In the genomic region with DNA sequence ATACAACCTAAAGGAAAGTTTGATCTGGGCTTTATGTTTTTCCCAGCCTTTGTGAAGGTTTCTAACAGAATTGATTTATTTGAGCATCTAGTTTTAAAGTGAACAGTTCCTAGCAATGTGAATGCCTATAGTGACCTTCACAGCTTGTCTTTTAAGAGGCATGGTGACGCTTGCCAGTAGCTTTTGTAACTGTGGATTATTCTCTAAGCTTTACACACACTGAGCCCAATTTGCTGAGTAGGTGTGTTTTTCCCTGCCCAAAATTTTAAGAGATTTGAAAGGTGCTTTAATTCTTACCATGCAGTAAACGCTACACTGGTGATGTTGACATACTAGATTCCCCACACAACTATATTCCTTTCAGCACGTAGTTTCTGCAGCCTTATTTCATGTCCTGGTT, we compare ENCODE assay signal across 18 cellular contexts.
DNase-seq lines count a peak whose midpoint lies in the region; ATAC-seq, FAIRE-seq and TF ChIP-seq lines count a peak whose summit lies in the region.
"Had no signal": no experiment of that assay in that cellular context is flagged by ENCODE, and none has a peak within 500 bp of the region (broad histone marks: within the 10 kb centered on the region; RNA-seq: fewer than 3 reads in every experiment).

No MANE protein-coding gene starts in this region.

- H3K27me3 Mint-ChIP-seq in immature natural killer cell (ENCODE audit: low read depth in 3 of 3), result peaks cover 2 to 6% (median 6%) of the 10 kb centered on the region in 3 donors
- H3K27me3 Mint-ChIP-seq: B cell; CD4-positive, alpha-beta T cell had no signal

- peak overlapping the region; percentile 32; the same call in 1 of the 2 replicates for H4K91ac ChIP-seq in IMR-90 (ENCODE audit: insufficient read depth, low read depth, low read length)

- H3K27me3 ChIP-seq in IMR-90 (ENCODE audit: control insufficient read depth, insufficient read depth, low read length), result no peaks in the 10 kb centered on the region
- H3K27me3 ChIP-seq in K562 (ENCODE audit: control insufficient read depth in 2 of 2, insufficient read depth in 2 of 2, low read length in 2 of 2), result no peaks in the 10 kb centered on the region
- no peaks in the 10 kb centered on the region for H3K27me3 ChIP-seq in smooth muscle cell (ENCODE audit: low read depth)
- H3K27me3 ChIP-seq in aorta (ENCODE audit: control insufficient read depth in 1 of 2, insufficient read depth in 2 of 2, low read length in 1 of 2), result no peaks in the 10 kb centered on the region

- H2AK5ac ChIP-seq in IMR-90 (ENCODE audit: low read depth, low read length), result peak overlapping the region; percentile 70

- H2BK20ac ChIP-seq in IMR-90 (ENCODE audit: low read depth, low read length), result peak overlapping the region; percentile 57

- DNase-seq in Right ventricle myocardium superior, result no peak
- no peak for DNase-seq in Right ventricle myocardium inferior (ENCODE audit: missing footprints)
- DNase-seq in IMR-90, result no peak
- DNase-seq in K562 (ENCODE audit: extremely low read depth in 1 of 4, low spot score in 3 of 4), result no peak
- no peak for DNase-seq in smooth muscle cell (lab: John Stamatoyannopoulos, UW; ENCODE audit: unreplicated experiment)
- no peak for DNase-seq in immature natural killer cell
- no peak for DNase-seq in aorta
- DNase-seq: C1 segment of cervical spinal cord; Calu3; CD4-positive, alpha-beta T cell; DMS 273 treated with DMSO at 0.1 percent for 48 hours; GM23248 had no signal

- H3K27ac Mint-ChIP-seq in immature natural killer cell, result no peak overlapping the region
- H3K27ac Mint-ChIP-seq: B cell; CD4-positive, alpha-beta T cell had no signal

- H3K56ac ChIP-seq in IMR-90 (ENCODE audit: extremely low read depth, insufficient read depth, low read length), result no peak overlapping the region

- H3K79me2 ChIP-seq in K562 (ENCODE audit: control insufficient read depth, insufficient read depth, low read length) (no peaks in the 10 kb centered on the region), smooth muscle cell (ENCODE audit: low read depth) (no peaks in the 10 kb centered on the region)

- CTCF ChIA-PET in IMR-90 (lab: Yijun Ruan, JAX) (no interaction called here), K562 (lab: Yijun Ruan, JAX; ENCODE audit: low intra/inter-chr PET ratio) (interaction anchor here (0.6 kb wide), 1 partner anchor 321 kb away, joined by 3 read pairs; no protein-coding TSS in a partner anchor)

- H3K27ac ChIP-seq in IMR-90 (ENCODE audit: insufficient read depth, low read length) (no peak overlapping the region), K562 (ENCODE audit: extremely low read depth, low read depth, low read length) (no peak overlapping the region), smooth muscle cell (ENCODE audit: low read depth) (no peak overlapping the region), aorta (ENCODE audit: low read depth in 1 of 2, low read length in 2 of 2) (no peak overlapping the region)
- H3K27ac ChIP-seq: GM23248, HL-60 had no signal

- H3K36me3 Mint-ChIP-seq in immature natural killer cell, result no peaks in the 10 kb centered on the region

- dilution Hi-C loops in IMR-90 (cut with HindIII; ENCODE audit: low sequenced_read_pairs, unreplicated experiment), result no loop called here

- H2BK5ac ChIP-seq in IMR-90 (ENCODE audit: low read depth, low read length, poor library complexity, severe bottlenecking), result no peak overlapping the region

- POLR2A ChIA-PET in IMR-90 (lab: Charles Lee; ENCODE audit: unreplicated experiment) (no interaction called here), K562 (lab: Yijun Ruan, JAX) (no interaction called here)

- peak overlapping the region; percentile 16 for H2BK120ac ChIP-seq in IMR-90 (ENCODE audit: low read depth, low read length)

- no peak overlapping the region for H3K4me3 ChIP-seq in IMR-90 (ENCODE audit: insufficient read depth, low read depth, low read length)
- no peak overlapping the region for H3K4me3 ChIP-seq in K562
- H3K4me3 ChIP-seq in smooth muscle cell, result no peak overlapping the region
- H3K4me3 ChIP-seq in aorta (ENCODE audit: low read length in 2 of 2), result no peak overlapping the region
- H3K4me3 ChIP-seq: GM12878, GM23248 had no signal

- TF ChIP-seq RAD21 in IMR-90 (IDR thresholded peaks at IDR 0.05; ENCODE audit: low read length), result no peak
- no peak for TF ChIP-seq RAD21 in K562 (CRISPR knock-in tag; conservative IDR thresholded peaks at IDR 0.05 in 1 of 2, IDR thresholded peaks at IDR 0.05 in 1 of 2)

- H3K79me1 ChIP-seq in IMR-90 (ENCODE audit: low read depth in 1 of 2, low read length in 2 of 2), result no peaks in the 10 kb centered on the region

- H2AK9ac ChIP-seq in IMR-90 (replicated peaks; ENCODE audit: low read depth, low read length, poor library complexity), result no peak overlapping the region

- no peak overlapping the region for H3K4me2 ChIP-seq in IMR-90 (ENCODE audit: low read depth, low read length)
- H3K4me2 ChIP-seq in K562 (ENCODE audit: insufficient read depth, low read length), result no peak overlapping the region
- H3K4me2 ChIP-seq in smooth muscle cell, result no peak overlapping the region

- TF ChIP-seq CTCF in IMR-90 (conservative IDR thresholded peaks at IDR 0.05; ENCODE audit: low read depth, low read length) (no peak), K562 (IDR thresholded peaks at IDR 0.05 in 2 of 3, conservative IDR thresholded peaks at IDR 0.05 in 1 of 3; ENCODE audit: insufficient read depth in 2 of 3, low read depth in 1 of 3, low read length in 3 of 3) (no peak), smooth muscle cell (IDR thresholded peaks at IDR 0.05; ENCODE audit: borderline replicate concordance, insufficient read depth, poor library complexity, severe bottlenecking) (no peak)

- no peak overlapping the region for H3K23ac ChIP-seq in IMR-90 (ENCODE audit: low read depth, low read length)

- H3F3A ChIP-seq in smooth muscle cell (ENCODE audit: low read depth), result no peaks in the 10 kb centered on the region

- no peak for FAIRE-seq in K562 (lab: Jason Lieb, UNC)
- FAIRE-seq: GM12878, GM18507, H54 had no signal

- 0 out of 4 replicates have a peak overlapping the region, but pooled peaks of 1 of the 2 experiments have one; percentile 22 for H4K8ac ChIP-seq in IMR-90 (ENCODE audit: low read depth in 2 of 2, low read length in 2 of 2)

- no peak overlapping the region; the same call in 2 of the 3 replicates for H2BK15ac ChIP-seq in IMR-90 (ENCODE audit: low read depth, low read length)

- H3K18ac ChIP-seq in IMR-90 (ENCODE audit: low read depth, low read length), result no peak overlapping the region

- H3K4me1 ChIP-seq in IMR-90 (ENCODE audit: control insufficient read depth, insufficient read depth, low read length), result peaks cover 1% of the 10 kb centered on the region; the same call in 1 of the 2 replicates
- no peaks in the 10 kb centered on the region for H3K4me1 ChIP-seq in K562 (replicated peaks in 1 of 2; ENCODE audit: control insufficient read depth in 2 of 2, insufficient read depth in 2 of 2, low read length in 2 of 2)
- H3K4me1 ChIP-seq in smooth muscle cell (ENCODE audit: low read depth), result no peaks in the 10 kb centered on the region
- H3K4me1 ChIP-seq in aorta (ENCODE audit: control insufficient read depth in 1 of 2, insufficient read depth in 2 of 2, low read length in 2 of 2), result peaks cover 0 to 1% of the 10 kb centered on the region in 2 donors

- 0 out of 2 replicates have a peak overlapping the region, but pooled peaks have one; percentile 48 for H3K14ac ChIP-seq in IMR-90 (replicated peaks; ENCODE audit: low read depth, low read length)

- WGBS in IMR-90 (ENCODE audit: extremely low coverage in 2 of 2, insufficient read length in 1 of 2), 2 experiments, result 100% methylated on average over 1 of the region's 3 CpGs; no CpG with 5 or more reads in 1 of the 2 experiments
- 0% methylated on average over 3 of the region's 3 CpGs for WGBS in K562 (ENCODE audit: insufficient coverage, low coverage, missing lambda C conversion rate)
- 72% methylated on average over 3 of the region's 3 CpGs for WGBS in smooth muscle cell (ENCODE audit: low lambda C conversion rate)
- WGBS in aorta, 2 donors, result 70 to 76% methylated on average over 3 of the region's 3 CpGs

- no peaks in the 10 kb centered on the region for H3K4me1 Mint-ChIP-seq in immature natural killer cell
- H3K4me1 Mint-ChIP-seq: B cell had no signal

- in situ Hi-C loops in IMR-90 (cut with MboI; ENCODE audit: low sequenced_read_pairs), result no loop called here
- in situ Hi-C loops in K562 (cut with MboI), result no loop called here

- intact Hi-C loops in Right ventricle myocardium superior (cut with DNase I) (no loop called here), Right ventricle myocardium inferior (cut with DNase I) (no loop called here), IMR-90 (cut with micrococcal nuclease) (no loop called here), K562 (cut with micrococcal nuclease) (no loop called here), aorta (cut with DNase I) (no loop called here)

- no peaks in the 10 kb centered on the region for H3K36me3 ChIP-seq in IMR-90 (ENCODE audit: control insufficient read depth, insufficient read depth, low read length)
- no peaks in the 10 kb centered on the region for H3K36me3 ChIP-seq in K562 (ENCODE audit: control insufficient read depth, insufficient read depth, low read length)
- H3K36me3 ChIP-seq in smooth muscle cell (ENCODE audit: low read depth), result no peaks in the 10 kb centered on the region
- H3K36me3 ChIP-seq in aorta (ENCODE audit: control insufficient read depth in 1 of 2, insufficient read depth in 2 of 2, low read length in 1 of 2), result no peaks in the 10 kb centered on the region

- TF ChIP-seq POLR2A in IMR-90 (IDR thresholded peaks at IDR 0.05; ENCODE audit: low read depth, low read length) (no peak), K562 (conservative IDR thresholded peaks at IDR 0.05) (no peak)

- ATAC-seq in Right ventricle myocardium superior (ENCODE audit: poor library complexity), result peak; percentile 87
- no peak for ATAC-seq in Right ventricle myocardium inferior
- ATAC-seq in IMR-90 (ENCODE audit: low read depth), result no peak
- no peak for ATAC-seq in K562
- ATAC-seq in aorta (ENCODE audit: low FRiP score), result no peak
- ATAC-seq: GM12878, HCT116 had no signal

- H3K9me3 ChIP-seq in IMR-90 (ENCODE audit: control insufficient read depth, insufficient read depth, low read length) (no peaks in the 10 kb centered on the region), K562 (replicated peaks; ENCODE audit: control insufficient read depth, insufficient read depth, low read depth, low read length) (no peaks in the 10 kb centered on the region), smooth muscle cell (replicated peaks; ENCODE audit: low read depth) (no peaks in the 10 kb centered on the region), aorta (ENCODE audit: control insufficient read depth, low read length) (no peaks in the 10 kb centered on the region)

- H2AFZ ChIP-seq in IMR-90 (replicated peaks; ENCODE audit: low read length, poor library complexity), result no peak overlapping the region
- no peak overlapping the region for H2AFZ ChIP-seq in K562 (ENCODE audit: low read depth, low read length)
- peak overlapping the region; percentile 69 for H2AFZ ChIP-seq in smooth muscle cell (ENCODE audit: low read depth)
- H2AFZ ChIP-seq: GM23248 had no signal

- peaks cover 3% of the 10 kb centered on the region for H3K9me1 ChIP-seq in IMR-90 (ENCODE audit: insufficient read depth, low read length)
- H3K9me1 ChIP-seq in K562 (ENCODE audit: control insufficient read depth, insufficient read depth, low read length), result no peaks in the 10 kb centered on the region

- H3K4me3 Mint-ChIP-seq in immature natural killer cell, result no peak overlapping the region
- H3K4me3 Mint-ChIP-seq: B cell; CD4-positive, alpha-beta T cell had no signal

- no peaks in the 10 kb centered on the region for H3K9me3 Mint-ChIP-seq in immature natural killer cell
- H3K9me3 Mint-ChIP-seq: CD4-positive, alpha-beta T cell had no signal

- H3K9ac ChIP-seq in IMR-90 (ENCODE audit: low read depth, low read length), result no peak overlapping the region
- no peak overlapping the region for H3K9ac ChIP-seq in K562 (ENCODE audit: insufficient read depth in 1 of 2, low read depth in 2 of 2, low read length in 2 of 2)
- H3K9ac ChIP-seq in smooth muscle cell (ENCODE audit: low read depth), result no peak overlapping the region
- H3K9ac ChIP-seq: GM23248 had no signal

- BruUV-seq in IMR-90 (replicated peaks; lab: Mats Ljungman, UMichigan), result no TSS peak
- BruUV-seq in K562 (replicated peaks; lab: Mats Ljungman, UMichigan), result no TSS peak

- H4K20me1 ChIP-seq in IMR-90 (ENCODE audit: insufficient read depth, low read length), result no peaks in the 10 kb centered on the region
- no peaks in the 10 kb centered on the region for H4K20me1 ChIP-seq in K562 (replicated peaks; ENCODE audit: control insufficient read depth, insufficient read depth, low read length)
- H4K20me1 ChIP-seq in smooth muscle cell (ENCODE audit: low read depth), result no peaks in the 10 kb centered on the region

- H4K5ac ChIP-seq in IMR-90 (ENCODE audit: low read depth, low read length), result no peak overlapping the region

- peak overlapping the region; percentile 35 for H3K4ac ChIP-seq in IMR-90 (ENCODE audit: low read depth, low read length)

- TF ChIP-seq EP300 in K562 (IDR thresholded peaks at IDR 0.05; ENCODE audit: low read length), result no peak
